ENCODE assay signal across 14 cellular contexts in the genomic region with DNA sequence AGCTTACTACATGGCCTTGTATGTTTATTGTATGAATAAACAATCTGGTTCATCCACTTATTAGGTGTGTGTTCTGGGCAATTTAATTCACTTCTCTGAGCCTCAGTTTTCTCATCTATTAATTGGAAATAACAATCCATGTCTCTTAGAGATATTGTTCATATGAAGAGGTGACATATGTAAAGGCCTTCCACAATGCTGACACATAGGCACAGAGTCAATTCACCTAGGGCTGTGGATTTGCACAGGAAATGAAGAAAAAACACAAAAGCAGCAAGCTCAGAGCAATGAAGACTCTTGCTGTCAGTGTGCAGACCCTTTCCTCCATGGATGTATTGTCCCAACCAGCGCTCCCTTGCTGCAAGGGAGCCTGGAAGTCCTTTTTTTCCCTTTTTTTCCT.
DNase-seq lines count a peak whose midpoint lies in the region; ATAC-seq, FAIRE-seq and TF ChIP-seq lines count a peak whose summit lies in the region.
"Had no signal": no experiment of that assay in that cellular context is flagged by ENCODE, and none has a peak within 500 bp of the region (broad histone marks: within the 10 kb centered on the region; RNA-seq: fewer than 3 reads in every experiment).

No MANE protein-coding gene starts in this region.

- ATAC-seq in foreskin keratinocyte = no peak
- ATAC-seq: GM12878, Panc1 had no signal

- H3K4me3 ChIP-seq in astrocyte (ENCODE audit: insufficient read depth, low read depth, low read length) (no peak overlapping the region), skin epidermis (no peak overlapping the region)
- H3K4me3 ChIP-seq: GM12878 had no signal

- H3K4me3 Mint-ChIP-seq in HFFc6 (peak overlapping the region; percentile 45), astrocyte (ENCODE audit: unreplicated experiment) (no peak overlapping the region)

- no peak for DNase-seq in HFFc6
- no peak for DNase-seq in astrocyte (ENCODE audit: low read depth)
- DNase-seq in foreskin keratinocyte = no peak
- no peak for DNase-seq in NCI-H2227 treated with DMSO at 0.1 percent for 48 hours (lab: John Stamatoyannopoulos, UW)
- no peak for DNase-seq in NCI-H748 treated with DMSO at 0.1 percent for 48 hours (lab: John Stamatoyannopoulos, UW)
- no peak for DNase-seq in AML-193 (lab: John Stamatoyannopoulos, UW)
- DNase-seq: C1 segment of cervical spinal cord, NCI-H1436, NCI-H2029 treated with DMSO at 0.1 percent for 48 hours, NCI-H69, SHP77 had no signal

- no peaks in the 10 kb centered on the region for H4K20me1 ChIP-seq in astrocyte (ENCODE audit: insufficient read depth, low read length)

- H3K27ac ChIP-seq in astrocyte (ENCODE audit: low read depth, low read length) = peak overlapping the region; percentile 64
- peak overlapping the region; percentile 71 for H3K27ac ChIP-seq in foreskin keratinocyte
- peak overlapping the region in 11 of 21 experiments; percentile 15 to 87 (median 59) for H3K27ac ChIP-seq in skin epidermis

- no peaks in the 10 kb centered on the region for H3K9me3 Mint-ChIP-seq in HFFc6
- H3K9me3 Mint-ChIP-seq in astrocyte (ENCODE audit: unreplicated experiment) = peaks cover 5% of the 10 kb centered on the region

- H3K36me3 Mint-ChIP-seq in HFFc6 (ENCODE audit: low read depth) (no peaks in the 10 kb centered on the region; the same call in 1 of the 2 replicates), astrocyte (ENCODE audit: low read depth, unreplicated experiment) (no peaks in the 10 kb centered on the region)

- peak overlapping the region; percentile 33 for H3K9ac ChIP-seq in astrocyte (ENCODE audit: low read length)

- H3K27me3 ChIP-seq in astrocyte (ENCODE audit: insufficient read depth, low read length) (no peaks in the 10 kb centered on the region), foreskin keratinocyte (no peaks in the 10 kb centered on the region)

- no peak for FAIRE-seq in astrocyte (lab: Jason Lieb, UNC)
- FAIRE-seq: GM12878 had no signal

- no peaks in the 10 kb centered on the region for H3K79me2 ChIP-seq in astrocyte (ENCODE audit: insufficient read depth, low read length)

- H3K27ac Mint-ChIP-seq in HFFc6 = peak overlapping the region; percentile 85
- peak overlapping the region; percentile 84 for H3K27ac Mint-ChIP-seq in astrocyte (ENCODE audit: unreplicated experiment)

- H3K36me3 ChIP-seq in astrocyte (ENCODE audit: insufficient read depth, low read length) = no peaks in the 10 kb centered on the region

- H3K27me3 Mint-ChIP-seq in HFFc6 (ENCODE audit: insufficient read depth) (0 out of 2 replicates have a peak, but pooled peaks cover 1% of the 10 kb centered on the region), astrocyte (ENCODE audit: low read depth, unreplicated experiment) (no peaks in the 10 kb centered on the region)

- peak overlapping the region; percentile 56 for H3K4me2 ChIP-seq in astrocyte (ENCODE audit: low read length)

- H3K4me1 Mint-ChIP-seq in HFFc6 (ENCODE audit: low read depth) (peaks cover 89% of the 10 kb centered on the region), astrocyte (ENCODE audit: low read depth, unreplicated experiment) (peaks cover 45% of the 10 kb centered on the region)

- TF ChIP-seq CTCF in HFFc6 (IDR thresholded peaks at IDR 0.05) = no peak
- no peak for TF ChIP-seq CTCF in astrocyte (IDR thresholded peaks at IDR 0.05; ENCODE audit: insufficient read depth, low read depth, low read length)
- TF ChIP-seq CTCF in foreskin keratinocyte (conservative IDR thresholded peaks at IDR 0.05) = no peak

- H2AFZ ChIP-seq in astrocyte (ENCODE audit: low read depth, low read length) = no peak overlapping the region

- H3K4me1 ChIP-seq in astrocyte (ENCODE audit: insufficient read depth, low read length) (peaks cover 29% of the 10 kb centered on the region), foreskin keratinocyte (peaks cover 64% of the 10 kb centered on the region)

- H3K9me3 ChIP-seq in astrocyte (ENCODE audit: insufficient read depth, low read depth, low read length) = no peaks in the 10 kb centered on the region
